In genomic region chr19:4492337-4493103, GRCh38 we compare ENCODE assay signal across 1 cellular context.
TF ChIP-seq lines count a peak whose summit lies in the region.

No MANE protein-coding gene starts in this region.

TF ChIP-seq in HepG2, 621 proteins besides CTCF, POLR2A, EP300 and RAD21:
- TF ChIP-seq ZNF552 (CRISPR knock-in tag; IDR thresholded peaks at IDR 0.05; ENCODE audit: borderline replicate concordance) (no peak), SOX6 (IDR thresholded peaks at IDR 0.05) (peak; percentile 67; the same call in 1 of the 2 replicates), SOX6 (CRISPR knock-in tag; IDR thresholded peaks at IDR 0.05) (no peak), PHB2 (IDR thresholded peaks at IDR 0.05; ENCODE audit: partially characterized antibody) (peak; percentile 77), KDM5B (CRISPR knock-in tag; IDR thresholded peaks at IDR 0.05; ENCODE audit: borderline replicate concordance) (no peak), HOXA9 (CRISPR knock-in tag; IDR thresholded peaks at IDR 0.05; ENCODE audit: borderline replicate concordance) (0 out of 2 replicates have a peak, but pooled peaks have one; percentile 34), NONO (IDR thresholded peaks at IDR 0.05) (peak; percentile 23; the same call in 1 of the 2 replicates), NONO (CRISPR knock-in tag; conservative IDR thresholded peaks at IDR 0.05) (no peak), HNRNPL (IDR thresholded peaks at IDR 0.05; ENCODE audit: low read depth, low read length) (0 out of 2 replicates have a peak, but pooled peaks have one; percentile 36), SP1 (IDR thresholded peaks at IDR 0.05) (peak; percentile 63; the same call in 1 of the 2 replicates), SP1 (CRISPR knock-in tag; IDR thresholded peaks at IDR 0.05) (no peak), HNRNPUL1 (IDR thresholded peaks at IDR 0.05; ENCODE audit: low read depth, low read length) (no peak), DMAP1 (CRISPR knock-in tag; IDR thresholded peaks at IDR 0.05) (no peak), MED13 (CRISPR knock-in tag; IDR thresholded peaks at IDR 0.05) (no peak), SNAPC4 (CRISPR knock-in tag; IDR thresholded peaks at IDR 0.05) (no peak), FOXA1 (IDR thresholded peaks at IDR 0.05) (0 out of 2 replicates have a peak, but pooled peaks have one; percentile 7), FOXA1 (CRISPR knock-in tag; IDR thresholded peaks at IDR 0.05) (no peak), ZBED4 (CRISPR knock-in tag; IDR thresholded peaks at IDR 0.05; ENCODE audit: borderline replicate concordance) (no peak), ZSCAN9 (CRISPR knock-in tag; IDR thresholded peaks at IDR 0.05; ENCODE audit: borderline replicate concordance) (no peak), ZNF207 (IDR thresholded peaks at IDR 0.05; ENCODE audit: borderline replicate concordance) (peak; percentile 62; the same call in 1 of the 2 replicates), ZNF431 (CRISPR knock-in tag; IDR thresholded peaks at IDR 0.05; ENCODE audit: borderline replicate concordance, low read depth) (no peak), KLF16 (CRISPR knock-in tag; IDR thresholded peaks at IDR 0.05) (0 out of 4 replicates have a peak, but pooled peaks of 1 of the 2 experiments have one; percentile 56), ZNF646 (CRISPR knock-in tag; IDR thresholded peaks at IDR 0.05) (peak; percentile 90), TARDBP (CRISPR knock-in tag; IDR thresholded peaks at IDR 0.05) (peak; percentile 60; the same call in 1 of the 2 replicates), ZZZ3 (CRISPR knock-in tag; IDR thresholded peaks at IDR 0.05; ENCODE audit: borderline replicate concordance) (no peak), NFRKB (IDR thresholded peaks at IDR 0.05) (0 out of 2 replicates have a peak, but pooled peaks have one; percentile 7), USF2 (IDR thresholded peaks at IDR 0.05; ENCODE audit: low read depth, low read length) (no peak), USF2 (CRISPR knock-in tag; IDR thresholded peaks at IDR 0.05; ENCODE audit: borderline replicate concordance) (no peak), MXD4 (CRISPR knock-in tag; IDR thresholded peaks at IDR 0.05) (no peak)
